Comparison of ENCODE assay signal across 13 cellular contexts in genomic region chr15:57698243-57698642, GRCh38.
"Had no signal": no experiment of that assay in that cellular context is flagged by ENCODE, and none has a peak within 500 bp of the region (broad histone marks: within the 10 kb centered on the region; RNA-seq: fewer than 3 reads in every experiment).

No MANE protein-coding gene starts in this region.

- H3K4me1 ChIP-seq: upper lobe of left lung, uterus had no signal

- H3K27me3 ChIP-seq: gastroesophageal sphincter, thyroid gland, upper lobe of left lung, uterus had no signal

- H3K9me3 ChIP-seq: esophagus squamous epithelium, gastroesophageal sphincter, mucosa of descending colon, thyroid gland, upper lobe of left lung, uterus had no signal

- H3K27ac ChIP-seq: esophagus squamous epithelium, gastroesophageal sphincter, thyroid gland, upper lobe of left lung had no signal

- DNase-seq: dermis blood vessel endothelial cell; esophagus squamous epithelium; glutamatergic neuron; islet precursor cell; mammary epithelial cell; mucosa of descending colon; naive thymus-derived CD8-positive, alpha-beta T cell; posterior cingulate gyrus; stimulated activated naive CD4-positive, alpha-beta T cell; thyroid gland; upper lobe of left lung; uterus had no signal

- H3K36me3 ChIP-seq: esophagus squamous epithelium, gastroesophageal sphincter, thyroid gland, upper lobe of left lung, uterus had no signal

- H3K4me3 ChIP-seq: esophagus squamous epithelium, gastroesophageal sphincter, mucosa of descending colon, thyroid gland, upper lobe of left lung, uterus had no signal
